In the genomic region with DNA sequence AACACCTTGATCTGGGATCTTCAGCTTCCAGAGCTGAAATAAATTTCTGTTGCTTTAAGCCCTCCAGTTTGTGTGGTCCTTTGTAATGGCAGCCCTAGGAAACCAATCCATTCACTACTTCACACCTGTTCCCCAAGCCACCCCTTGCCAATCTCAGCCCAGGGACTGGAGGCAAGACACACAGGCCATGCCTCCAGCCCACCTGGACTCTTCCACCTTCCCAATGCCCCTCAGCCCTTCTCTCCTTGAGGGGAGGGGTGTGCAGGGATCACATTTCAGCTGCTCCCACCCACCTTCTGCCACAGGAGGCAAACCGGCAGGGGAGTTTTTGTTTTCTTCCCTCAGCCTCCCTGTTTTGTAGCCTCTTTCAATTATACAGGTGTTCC, we compare ENCODE assay signal across 15 cellular contexts. TPM values are rescaled to one million over a fixed set of nuclear protein-coding genes. Genes with fewer than 3 reads are reported as not detected.
DNase-seq lines count a peak whose midpoint lies in the region; ATAC-seq and TF ChIP-seq lines count a peak whose summit lies in the region.
"Had no signal": no experiment of that assay in that cellular context is flagged by ENCODE, and none has a peak within 500 bp of the region (broad histone marks: within the 10 kb centered on the region; RNA-seq: fewer than 3 reads in every experiment).

No MANE protein-coding gene starts in this region.

- H3K36me3 Mint-ChIP-seq in Calu3 (ENCODE audit: insufficient read depth, unreplicated experiment): peaks cover 25% of the 10 kb centered on the region
- H3K36me3 Mint-ChIP-seq in nephron progenitor cell (ENCODE audit: low read depth): peaks cover 42% of the 10 kb centered on the region

- intact Hi-C loops in Calu3 (cut with micrococcal nuclease; ENCODE audit: unreplicated experiment): loop anchor here (5.0 kb wide), 1 partner anchor 49 kb away; no protein-coding TSS in a partner anchor

- H2AFZ ChIP-seq in hepatocyte: no peak overlapping the region

- H3K4me3 ChIP-seq in HUES64 (ENCODE audit: low read length) (peak overlapping the region; percentile 88), hepatocyte (peak overlapping the region; percentile 96)

- no peak overlapping the region for H3K27ac Mint-ChIP-seq in Calu3 (ENCODE audit: unreplicated experiment)
- peak overlapping the region; percentile 89 for H3K27ac Mint-ChIP-seq in nephron progenitor cell
- H3K27ac Mint-ChIP-seq: T-helper 2 cell treated with Interferon-gamma antibody and Interleukin-4, amounts not matched to agents 5 μg/mL and 100 μg/mL, for 36 hours had no signal

- peak overlapping the region; percentile 98 for H3K4me2 ChIP-seq in hepatocyte

- H3K9me3 ChIP-seq in HUES64 (ENCODE audit: insufficient read depth, low read depth, low read length) (no peaks in the 10 kb centered on the region), hepatocyte (ENCODE audit: low read depth) (no peaks in the 10 kb centered on the region)

- H3K9me2 ChIP-seq in hepatocyte (replicated peaks; ENCODE audit: insufficient read depth): no peaks in the 10 kb centered on the region

- no peak for ATAC-seq in activated CD4-positive, CD25-positive, alpha-beta regulatory T cell treated with anti-CD3 and anti-CD28 coated beads, Interleukin-2, amount 50 U/mL, for 24 hours
- ATAC-seq in GM18498 (IDR thresholded peaks at IDR 0.05; ENCODE audit: unreplicated experiment) (no peak), left lobe of liver (no peak)

- peaks cover 47% of the 10 kb centered on the region for H3K4me1 Mint-ChIP-seq in Calu3 (ENCODE audit: low read depth, unreplicated experiment)
- H3K4me1 Mint-ChIP-seq in nephron progenitor cell: peaks cover 58% of the 10 kb centered on the region

- no peak overlapping the region for H3K9ac ChIP-seq in HUES64 (ENCODE audit: low read depth, low read length)

- H3K27me3 ChIP-seq in HUES64 (ENCODE audit: insufficient read depth, low read length) (no peaks in the 10 kb centered on the region; the same call in 1 of the 2 replicates), hepatocyte (no peaks in the 10 kb centered on the region)

- H3K36me3 ChIP-seq in HUES64 (ENCODE audit: insufficient read depth, low read length) (peaks cover 36% of the 10 kb centered on the region), hepatocyte (replicated peaks; ENCODE audit: insufficient read depth, low read depth) (no peaks in the 10 kb centered on the region)

- H3K4me3 Mint-ChIP-seq in Calu3 (ENCODE audit: low read depth, unreplicated experiment): peak overlapping the region; percentile 81
- peak overlapping the region; percentile 98 for H3K4me3 Mint-ChIP-seq in nephron progenitor cell

- H3K27ac ChIP-seq in HUES64 (ENCODE audit: low read depth, low read length): no peak overlapping the region
- H3K27ac ChIP-seq in hepatocyte: peak overlapping the region; percentile 88
- H3K27ac ChIP-seq: C4-2B had no signal

- CTCF ChIA-PET in Calu3 (lab: Charles Lee): interaction anchor here (0.6 kb wide), 1 partner anchor 67 kb away, joined by 4 read pairs; no protein-coding TSS in a partner anchor

- no TSS peak for BruUV-seq in Calu3 (replicated peaks; lab: Mats Ljungman, UMichigan)

- no peaks in the 10 kb centered on the region for H3K9me3 Mint-ChIP-seq in Calu3 (ENCODE audit: low read depth, unreplicated experiment)
- H3K9me3 Mint-ChIP-seq in nephron progenitor cell: no peaks in the 10 kb centered on the region
- H3K9me3 Mint-ChIP-seq: T-helper 2 cell treated with Interferon-gamma antibody and Interleukin-4, amounts not matched to agents 5 μg/mL and 100 μg/mL, for 36 hours had no signal

- H3K4me1 ChIP-seq in HUES64 (ENCODE audit: insufficient read depth, low read length) (peaks cover 18% of the 10 kb centered on the region), hepatocyte (ENCODE audit: insufficient read depth) (peaks cover 7% of the 10 kb centered on the region)

- no peaks in the 10 kb centered on the region for H3K27me3 Mint-ChIP-seq in Calu3 (ENCODE audit: unreplicated experiment)
- H3K27me3 Mint-ChIP-seq in nephron progenitor cell (ENCODE audit: low read depth, poor library complexity): peaks cover 16% of the 10 kb centered on the region

- no peaks in the 10 kb centered on the region for H4K20me1 ChIP-seq in hepatocyte (ENCODE audit: insufficient read depth, poor library complexity, severe bottlenecking)

- no peak for TF ChIP-seq CTCF in Calu3 (IDR thresholded peaks at IDR 0.05; ENCODE audit: unreplicated experiment)
- no peak for TF ChIP-seq CTCF in hepatocyte (IDR thresholded peaks at IDR 0.05; ENCODE audit: poor library complexity)
- no peak for TF ChIP-seq CTCF in nephron progenitor cell (IDR thresholded peaks at IDR 0.05)

- H3K79me2 ChIP-seq in hepatocyte: peaks cover 43% of the 10 kb centered on the region

- DNase-seq in Calu3 (no peak), hepatocyte (ENCODE audit: low spot score) (no peak), nephron progenitor cell (no peak), NCI-H2227 treated with DMSO at 0.1 percent for 48 hours (lab: John Stamatoyannopoulos, UW) (no peak), left lobe of liver (ENCODE audit: low spot score) (no peak)
- DNase-seq: dermis blood vessel endothelial cell; NCI-H1105; NCI-H510A; stimulated activated CD4-positive, alpha-beta T cell treated with anti-CD3 and anti-CD28 coated beads, Interleukin-4, amount 100 ng/mL, for 1 hour had no signal

- 4% methylated on average over 1 of the region's 1 CpG for WGBS in HUES64
- 21% methylated on average over 1 of the region's 1 CpG for WGBS in hepatocyte (ENCODE audit: low lambda C conversion rate, missing lambda C conversion rate)

RNA-seq across cellular contexts. Expression of a gene that starts 1.5 kb away (rescaled TPM):
- total RNA-seq in Calu3 (2022) (13.2 and 17.4 TPM in 2 replicates), hepatocyte (6.6 and 8.1 TPM in 2 replicates), left lobe of liver (0.48 TPM)
- 22.6 TPM for polyA plus RNA-seq in HUES64 (2013, experiment 1 of 2)
- 26.2 TPM for polyA plus RNA-seq in HUES64 (2013, experiment 2 of 2)
- 9.5 and 10.8 TPM in 2 replicates for polyA plus RNA-seq in hepatocyte

RNA-seq across cellular contexts. Expression of a gene that starts 59.5 kb away (rescaled TPM):
- total RNA-seq in Calu3 (2022): not detected in 2 replicates
- polyA plus RNA-seq in HUES64 (2013, experiment 1 of 2): 0.50 TPM
- polyA plus RNA-seq in HUES64 (2013, experiment 2 of 2): 0.57 TPM
- 1.1 and 3.0 TPM in 2 replicates for total RNA-seq in hepatocyte
- polyA plus RNA-seq in hepatocyte: 1.5 and 1.6 TPM in 2 replicates
- not detected for total RNA-seq in left lobe of liver
- total RNA-seq: renal cortical epithelial cell had no signal
